In genomic region chr14:60658116-60658515, GRCh38 we compare ENCODE assay signal across 9 cellular contexts. TPM values are rescaled to one million over a fixed set of nuclear protein-coding genes. Genes with fewer than 3 reads are reported as not detected.
DNase-seq lines count a peak whose midpoint lies in the region; ATAC-seq lines count a peak whose summit lies in the region.
"Had no signal": no experiment of that assay in that cellular context is flagged by ENCODE, and none has a peak within 500 bp of the region (broad histone marks: within the 10 kb centered on the region; RNA-seq: fewer than 3 reads in every experiment).

No MANE protein-coding gene starts in this region.

- H3K4me3 Mint-ChIP-seq in activated naive CD4-positive, alpha-beta T cell treated with anti-CD3 and anti-CD28 coated beads, Interleukin-2, amount 10 ng/mL, durations not matched to agents 7 days and 5 days: peak overlapping the region; percentile 73
- peak overlapping the region; percentile 71 for H3K4me3 Mint-ChIP-seq in activated CD4-positive, alpha-beta memory T cell treated with anti-CD3 and anti-CD28 coated beads for 36 hours

- CTCF ChIA-PET in activated naive CD4-positive, alpha-beta T cell treated with anti-CD3 and anti-CD28 coated beads, Interleukin-2, amount 10 ng/mL, durations not matched to agents 7 days and 5 days (lab: Charles Lee): interaction anchor here (2.5 kb wide), 1 partner anchor 368 kb away, joined by 7 read pairs; no protein-coding TSS in a partner anchor
- CTCF ChIA-PET in activated CD4-positive, alpha-beta memory T cell treated with anti-CD3 and anti-CD28 coated beads for 36 hours (lab: Charles Lee): interaction anchor here (1.5 kb wide), 1 partner anchor 370 kb away, joined by 3 read pairs; no protein-coding TSS in a partner anchor

- ATAC-seq in activated naive CD4-positive, alpha-beta T cell treated with anti-CD3 and anti-CD28 coated beads, Interleukin-2, amount 50 U/mL, for 72 hours: no peak
- ATAC-seq in HG03432 (IDR thresholded peaks at IDR 0.05; ENCODE audit: unreplicated experiment): no peak

- H3K27me3 Mint-ChIP-seq in activated naive CD4-positive, alpha-beta T cell treated with anti-CD3 and anti-CD28 coated beads, Interleukin-2, amount 10 ng/mL, durations not matched to agents 7 days and 5 days: peaks cover 91% of the 10 kb centered on the region
- peaks cover 70% of the 10 kb centered on the region for H3K27me3 Mint-ChIP-seq in activated CD4-positive, alpha-beta memory T cell treated with anti-CD3 and anti-CD28 coated beads for 36 hours

- POLR2A ChIA-PET in activated CD4-positive, alpha-beta memory T cell treated with anti-CD3 and anti-CD28 coated beads for 36 hours (lab: Charles Lee): no interaction called here

- peak overlapping the region in 3 of 5 donors; percentile 38 to 88 (median 79) for H3K9ac ChIP-seq in subcutaneous abdominal adipose tissue (ENCODE audit: low read length in 5 of 5)

- H3K4me3 ChIP-seq in iPS-18c (ENCODE audit: insufficient read depth, low read depth, low read length) (peak overlapping the region; percentile 75), subcutaneous abdominal adipose tissue (ENCODE audit: low read depth in 1 of 5, low read length in 5 of 5) (peak overlapping the region; percentile 79 to 85 (median 84))

- H3K9me3 ChIP-seq in iPS-18c (ENCODE audit: control insufficient read depth, insufficient read depth, low read length): no peaks in the 10 kb centered on the region
- H3K9me3 ChIP-seq in subcutaneous abdominal adipose tissue (ENCODE audit: control insufficient read depth in 5 of 5, low read length in 5 of 5): no peaks in the 10 kb centered on the region

- no peak for DNase-seq in activated naive CD4-positive, alpha-beta T cell treated with anti-CD3 and anti-CD28 coated beads, Interleukin-2, amount 10 ng/mL, durations not matched to agents 7 days and 5 days
- no peak for DNase-seq in activated naive CD4-positive, alpha-beta T cell treated with anti-CD3 and anti-CD28 coated beads, Interleukin-2, amount 50 U/mL, for 72 hours (ENCODE audit: low spot score in 2 of 2)
- DNase-seq in activated CD4-positive, alpha-beta memory T cell treated with anti-CD3 and anti-CD28 coated beads for 36 hours: no peak
- DNase-seq in putamen (ENCODE audit: low spot score) (no peak), NCI-H1694 (lab: John Stamatoyannopoulos, UW) (no peak)
- DNase-seq: NCI-H2227 treated with DMSO at 0.1 percent for 48 hours had no signal

- H3K27me3 ChIP-seq in subcutaneous abdominal adipose tissue (ENCODE audit: control insufficient read depth in 5 of 5, insufficient read depth in 4 of 5, low read length in 5 of 5): peaks cover 7 to 34% (median 27%) of the 10 kb centered on the region in 5 donors

- no peak overlapping the region for H3K27ac Mint-ChIP-seq in activated naive CD4-positive, alpha-beta T cell treated with anti-CD3 and anti-CD28 coated beads, Interleukin-2, amount 10 ng/mL, durations not matched to agents 7 days and 5 days
- no peak overlapping the region for H3K27ac Mint-ChIP-seq in activated naive CD4-positive, alpha-beta T cell treated with anti-CD3 and anti-CD28 coated beads, Interleukin-2, amount 50 U/mL, for 72 hours
- no peak overlapping the region for H3K27ac Mint-ChIP-seq in activated CD4-positive, alpha-beta memory T cell treated with anti-CD3 and anti-CD28 coated beads for 36 hours

- H3K9me3 Mint-ChIP-seq in activated naive CD4-positive, alpha-beta T cell treated with anti-CD3 and anti-CD28 coated beads, Interleukin-2, amount 10 ng/mL, durations not matched to agents 7 days and 5 days: no peaks in the 10 kb centered on the region
- H3K9me3 Mint-ChIP-seq in activated naive CD4-positive, alpha-beta T cell treated with anti-CD3 and anti-CD28 coated beads, Interleukin-2, amount 50 U/mL, for 72 hours: no peaks in the 10 kb centered on the region
- H3K9me3 Mint-ChIP-seq in activated CD4-positive, alpha-beta memory T cell treated with anti-CD3 and anti-CD28 coated beads for 36 hours: no peaks in the 10 kb centered on the region

- intact Hi-C loops in activated CD4-positive, alpha-beta memory T cell treated with anti-CD3 and anti-CD28 coated beads for 36 hours (cut with micrococcal nuclease): loop anchor here (1.0 kb wide), 1 partner anchor 367 kb away; no protein-coding TSS in a partner anchor

- H3K4me1 Mint-ChIP-seq in activated naive CD4-positive, alpha-beta T cell treated with anti-CD3 and anti-CD28 coated beads, Interleukin-2, amount 10 ng/mL, durations not matched to agents 7 days and 5 days: peaks cover 29% of the 10 kb centered on the region
- H3K4me1 Mint-ChIP-seq in activated CD4-positive, alpha-beta memory T cell treated with anti-CD3 and anti-CD28 coated beads for 36 hours (ENCODE audit: low read depth): peaks cover 31% of the 10 kb centered on the region

- H3K4me1 ChIP-seq in subcutaneous abdominal adipose tissue (ENCODE audit: control insufficient read depth in 5 of 5, insufficient read depth in 5 of 5, low read length in 5 of 5): peaks cover 3 to 36% (median 31%) of the 10 kb centered on the region in 5 donors

- peaks cover 5% of the 10 kb centered on the region for H3K36me3 Mint-ChIP-seq in activated naive CD4-positive, alpha-beta T cell treated with anti-CD3 and anti-CD28 coated beads, Interleukin-2, amount 10 ng/mL, durations not matched to agents 7 days and 5 days
- peaks cover 17 to 26% of the 10 kb centered on the region in 2 donors for H3K36me3 Mint-ChIP-seq in activated naive CD4-positive, alpha-beta T cell treated with anti-CD3 and anti-CD28 coated beads, Interleukin-2, amount 50 U/mL, for 72 hours
- H3K36me3 Mint-ChIP-seq in activated CD4-positive, alpha-beta memory T cell treated with anti-CD3 and anti-CD28 coated beads for 36 hours: no peaks in the 10 kb centered on the region

- peak overlapping the region; percentile 87 for H3K27ac ChIP-seq in subcutaneous abdominal adipose tissue (ENCODE audit: low read depth, low read length)

- H3K36me3 ChIP-seq in subcutaneous abdominal adipose tissue (ENCODE audit: control insufficient read depth in 5 of 5, insufficient read depth in 5 of 5, low read length in 5 of 5): no peaks in the 10 kb centered on the region

RNA-seq across cellular contexts. Expression of gene SIX1, which starts 8.8 kb away (rescaled TPM):
- total RNA-seq in activated naive CD4-positive, alpha-beta T cell treated with anti-CD3 and anti-CD28 coated beads, Interleukin-2, amount 50 U/mL, for 72 hours: not detected
- total RNA-seq in activated CD4-positive, alpha-beta memory T cell treated with anti-CD3 and anti-CD28 coated beads for 36 hours: not detected
